ENCODE assay signal across 8 cellular contexts in the genomic region with DNA sequence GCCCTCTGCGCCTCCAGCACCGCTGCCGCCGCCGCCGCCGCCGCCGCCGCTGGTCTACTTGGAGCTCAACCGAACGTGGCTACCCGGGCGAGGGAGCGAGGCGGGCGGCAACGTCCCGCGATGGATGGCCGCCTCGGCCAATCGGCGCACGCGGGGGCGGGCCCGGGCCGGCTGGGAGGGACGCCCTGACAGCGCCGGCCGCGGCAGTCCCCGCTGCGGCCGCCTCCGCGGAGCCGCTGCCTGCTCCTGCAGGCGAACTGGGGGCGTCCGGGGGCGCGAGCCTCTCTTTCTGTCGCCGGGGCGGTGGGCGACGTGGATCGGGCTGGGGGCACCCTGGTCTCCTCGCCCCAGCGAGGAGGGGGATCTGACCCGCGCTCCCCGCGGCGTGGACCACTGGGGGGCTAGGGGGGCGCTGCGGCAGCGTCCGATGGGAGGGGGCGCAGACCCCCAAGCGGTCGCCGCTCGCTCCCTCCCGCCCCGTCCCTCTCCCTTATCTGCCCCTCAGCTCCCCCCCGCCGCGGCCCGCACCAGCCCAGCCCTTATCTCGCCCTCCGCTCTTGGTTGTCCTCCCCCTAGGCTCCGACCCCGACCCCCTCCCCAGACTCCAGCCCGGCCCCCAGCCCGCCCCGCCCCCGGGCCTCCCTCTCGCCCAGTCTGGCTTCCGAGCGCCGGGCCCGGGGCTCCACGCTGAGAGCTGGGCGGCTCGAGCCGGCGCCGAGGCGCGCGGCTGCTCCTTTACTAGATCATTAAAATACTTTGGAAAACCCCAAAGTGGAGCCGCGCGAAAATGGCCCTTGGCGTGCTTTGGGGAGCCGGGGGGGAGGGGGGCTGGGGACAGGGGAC. TPM values are rescaled to one million over a fixed set of nuclear protein-coding genes. Genes with fewer than 3 reads are reported as not detected.
A peak's percentile ranks its signal among the peaks of the same experiment; 100 is the strongest.
DNase-seq lines count a peak whose midpoint lies in the region; ATAC-seq, FAIRE-seq and TF ChIP-seq lines count a peak whose summit lies in the region.

TSS of gene SSBP3 (minus strand) at position 56 of the 843 bp plus-strand sequence.

- no peaks in the 10 kb centered on the region for H3K9me3 Mint-ChIP-seq in astrocyte (ENCODE audit: unreplicated experiment)

- in situ Hi-C loops in GM13976 (cut with MboI; ENCODE audit: low sequenced_read_pairs, unreplicated experiment), result no loop called here

- H3K79me2 ChIP-seq in astrocyte (ENCODE audit: insufficient read depth, low read length), result peaks cover 29% of the 10 kb centered on the region

- H3K27me3 Mint-ChIP-seq in astrocyte (ENCODE audit: low read depth, unreplicated experiment), result no peaks in the 10 kb centered on the region

- DNase-seq in GM13976 (ENCODE audit: low spot score) (peak; percentile 97), NCI-H187 (lab: John Stamatoyannopoulos, UW) (peak; percentile 79 to 93), T-helper 22 cell (ENCODE audit: low read depth) (peak; percentile 85), astrocyte (ENCODE audit: low read depth) (peak; percentile 84), hepatic stellate cell (ENCODE audit: low spot score) (peak; percentile 99), retinal pigment epithelial cell (ENCODE audit: low read depth) (peak; percentile 55), OCI-M2 (lab: John Stamatoyannopoulos, UW; ENCODE audit: unreplicated experiment) (no peak)

- H4K20me1 ChIP-seq in astrocyte (ENCODE audit: insufficient read depth, low read length), result peaks cover 36% of the 10 kb centered on the region

- H3K27ac Mint-ChIP-seq in astrocyte (ENCODE audit: unreplicated experiment), result peak within 1 kb of the TSS; percentile 91

- H3K4me3 ChIP-seq in astrocyte (ENCODE audit: insufficient read depth, low read depth, low read length) (peak within 1 kb of the TSS; percentile 70), retinal pigment epithelial cell (ENCODE audit: low read length) (peak within 1 kb of the TSS; percentile 71)

- H3K4me3 Mint-ChIP-seq in astrocyte (ENCODE audit: unreplicated experiment), result peak within 1 kb of the TSS; percentile 91

- no peaks in the 10 kb centered on the region for H3K27me3 ChIP-seq in astrocyte (ENCODE audit: insufficient read depth, low read length)

- ATAC-seq in HG02884 (IDR thresholded peaks at IDR 0.05; ENCODE audit: unreplicated experiment), result peak; percentile 70

- no peaks in the 10 kb centered on the region for H3K9me3 ChIP-seq in astrocyte (ENCODE audit: insufficient read depth, low read depth, low read length)

- H3K4me1 Mint-ChIP-seq in astrocyte (ENCODE audit: low read depth, unreplicated experiment), result peaks cover 39% of the 10 kb centered on the region

- peak within 1 kb of the TSS; percentile 98 for H3K4me2 ChIP-seq in astrocyte (ENCODE audit: low read length)

- TF ChIP-seq CTCF in GM13976 (IDR thresholded peaks at IDR 0.05; ENCODE audit: borderline replicate concordance, control extremely low read depth, extremely low read depth, insufficient read depth, missing control alignments) (no peak), astrocyte (IDR thresholded peaks at IDR 0.05; ENCODE audit: insufficient read depth, low read depth, low read length) (no peak), retinal pigment epithelial cell (conservative IDR thresholded peaks at IDR 0.05; ENCODE audit: low read depth, low read length) (no peak)

- peak within 1 kb of the TSS; percentile 78 for H3K9ac ChIP-seq in astrocyte (ENCODE audit: low read length)

- peak within 1 kb of the TSS; percentile 59 for H3K27ac ChIP-seq in astrocyte (ENCODE audit: low read depth, low read length)

- no peak for FAIRE-seq in astrocyte (lab: Jason Lieb, UNC)

- H3K4me1 ChIP-seq in astrocyte (ENCODE audit: insufficient read depth, low read length), result peaks cover 36% of the 10 kb centered on the region

- peaks cover 3% of the 10 kb centered on the region for H3K36me3 Mint-ChIP-seq in astrocyte (ENCODE audit: low read depth, unreplicated experiment)

- peak within 1 kb of the TSS; percentile 65 for H2AFZ ChIP-seq in astrocyte (ENCODE audit: low read depth, low read length)

- H3K36me3 ChIP-seq in astrocyte (ENCODE audit: insufficient read depth, low read length), result peaks cover 2% of the 10 kb centered on the region

RNA-seq across cellular contexts. Expression of gene SSBP3, which starts in this region (rescaled TPM):
- total RNA-seq in astrocyte, result 89.8 and 98.6 TPM in 2 replicates
